In the genomic region with DNA sequence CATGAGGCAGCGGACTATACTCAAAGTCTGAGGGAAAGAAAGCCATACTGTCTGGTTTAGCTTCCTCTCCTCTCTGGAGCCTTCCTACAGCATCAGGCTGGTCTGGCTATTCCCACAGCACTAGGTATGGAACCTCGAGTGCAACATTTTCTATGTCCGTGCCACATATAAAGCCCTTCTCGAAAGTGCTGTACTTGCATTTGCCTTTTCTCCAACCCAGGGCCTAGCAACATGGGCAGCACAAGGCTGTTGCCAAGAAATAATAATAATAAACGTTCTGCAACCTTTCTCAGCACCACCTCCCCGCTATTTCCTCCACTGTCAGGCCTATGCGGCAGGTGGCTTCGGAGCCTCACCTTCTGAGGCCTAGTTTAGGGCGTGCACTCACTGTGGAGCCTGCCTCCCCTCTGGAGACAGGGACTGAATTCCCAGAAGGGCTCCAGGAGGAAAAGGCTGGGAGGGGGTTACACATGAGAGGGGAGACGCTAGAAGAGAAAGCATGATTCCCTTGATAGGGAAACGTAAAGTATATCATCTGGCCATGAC, we compare ENCODE assay signal across 8 cellular contexts. TPM values are rescaled to one million over a fixed set of nuclear protein-coding genes. Genes with fewer than 3 reads are reported as not detected.
DNase-seq lines count a peak whose midpoint lies in the region; ATAC-seq and TF ChIP-seq lines count a peak whose summit lies in the region.

No MANE protein-coding gene starts in this region.

- H3K4me2 ChIP-seq in SU-DHL-6 (ENCODE audit: low read depth, low read length, poor library complexity, severe bottlenecking), result peak overlapping the region; percentile 74
- H3K4me2 ChIP-seq in trophoblast cell (ENCODE audit: low read length), result peak overlapping the region; percentile 64

- no peak for TF ChIP-seq CTCF in SU-DHL-6 (IDR thresholded peaks at IDR 0.05; ENCODE audit: insufficient read depth, low read length, poor library complexity, severe bottlenecking)

- peak overlapping the region; percentile 94 for H4K91ac ChIP-seq in trophoblast cell (ENCODE audit: low read depth, low read length)

- H3K27ac ChIP-seq in SU-DHL-6 (ENCODE audit: low read depth, low read length), result peak overlapping the region; percentile 52; the same call in 1 of the 2 replicates
- no peak overlapping the region for H3K27ac ChIP-seq in trophoblast cell (ENCODE audit: low read depth, low read length)

- no CpG with 5 or more reads among the region's 11 CpGs for WGBS in trophoblast cell (ENCODE audit: extremely low coverage, insufficient coverage, insufficient read length)

- H3K9ac ChIP-seq in SU-DHL-6 (ENCODE audit: low read length) (peak overlapping the region; percentile 92), trophoblast cell (ENCODE audit: low read length) (peak overlapping the region; percentile 89)

- peak; percentile 20 for DNase-seq in activated CD4-positive, alpha-beta T cell treated with anti-CD3 and anti-CD28 coated beads for 48 hours
- no peak for DNase-seq in activated CD4-positive, alpha-beta T cell treated with anti-CD3 and anti-CD28 coated beads, Interleukin-2, amount 50 U/mL, for 48 hours
- DNase-seq in fibroblast of peridontal ligament (ENCODE audit: extremely low read depth) (peak; percentile 21), trophoblast cell (no peak), KBM-7 (no peak), COR-L47 (lab: John Stamatoyannopoulos, UW) (no peak)

- peaks cover 20% of the 10 kb centered on the region; the same call in 1 of the 2 replicates for H4K20me1 ChIP-seq in SU-DHL-6 (ENCODE audit: low read depth, low read length)

- no peaks in the 10 kb centered on the region for H3F3A ChIP-seq in SU-DHL-6 (ENCODE audit: insufficient read depth)

- H3K4ac ChIP-seq in trophoblast cell (ENCODE audit: low read depth, low read length), result peak overlapping the region; percentile 71

- H3K9me3 ChIP-seq in SU-DHL-6 (ENCODE audit: insufficient read depth, low read length) (no peaks in the 10 kb centered on the region), trophoblast cell (ENCODE audit: insufficient read depth, low read depth, low read length) (no peaks in the 10 kb centered on the region)

- H4K12ac ChIP-seq in trophoblast cell (ENCODE audit: low read depth, low read length), result peak overlapping the region; percentile 91

- H3K27me3 ChIP-seq in SU-DHL-6 (ENCODE audit: low read length) (no peaks in the 10 kb centered on the region), trophoblast cell (ENCODE audit: insufficient read depth, low read length) (no peaks in the 10 kb centered on the region)

- peak overlapping the region; percentile 91 for H3K18ac ChIP-seq in trophoblast cell (ENCODE audit: low read length)

- peak overlapping the region; percentile 93 for H4K8ac ChIP-seq in trophoblast cell (ENCODE audit: low read depth, low read length)

- peaks cover 9 to 10% of the 10 kb centered on the region in 2 experiments for H3K4me1 ChIP-seq in trophoblast cell (ENCODE audit: control insufficient read depth in 1 of 2, insufficient read depth in 2 of 2, low read length in 2 of 2)

- H3K36me3 ChIP-seq in SU-DHL-6 (ENCODE audit: low read length), result peaks cover 33% of the 10 kb centered on the region
- peaks cover 20 to 27% of the 10 kb centered on the region in 2 experiments for H3K36me3 ChIP-seq in trophoblast cell (ENCODE audit: control insufficient read depth in 1 of 2, insufficient read depth in 2 of 2, low read length in 2 of 2)

- peak overlapping the region; percentile 90 for H3K14ac ChIP-seq in trophoblast cell (ENCODE audit: low read length)

- H3K79me2 ChIP-seq in SU-DHL-6 (ENCODE audit: insufficient read depth, low read length) (peaks cover 34% of the 10 kb centered on the region), trophoblast cell (ENCODE audit: control insufficient read depth, insufficient read depth, low read length, poor library complexity) (peaks cover 8% of the 10 kb centered on the region)

- peak; percentile 14 for ATAC-seq in HG03103 (IDR thresholded peaks at IDR 0.05; ENCODE audit: low read depth, unreplicated experiment)

- no peaks in the 10 kb centered on the region for H3K9me2 ChIP-seq in SU-DHL-6 (replicated peaks; ENCODE audit: insufficient read depth, low read length)

- in situ Hi-C loops in KBM-7 (cut with MboI; ENCODE audit: low pct_unique_long_range_greater_than_20kb, low sequenced_read_pairs), result no loop called here

- H3K23ac ChIP-seq in trophoblast cell (ENCODE audit: low read length), result no peak overlapping the region

- no peak overlapping the region for H2AK5ac ChIP-seq in trophoblast cell (ENCODE audit: low read length)

- peak overlapping the region; percentile 49 for H2BK5ac ChIP-seq in trophoblast cell (ENCODE audit: low read depth, low read length, poor library complexity)

- peak overlapping the region; percentile 56 for H2BK120ac ChIP-seq in trophoblast cell (ENCODE audit: insufficient read depth, low read length, poor library complexity)

- H2BK12ac ChIP-seq in trophoblast cell (ENCODE audit: low read length), result no peak overlapping the region

- peak overlapping the region; percentile 70 for H3K4me3 ChIP-seq in SU-DHL-6 (ENCODE audit: insufficient read depth, low read length, poor library complexity, severe bottlenecking)
- peak overlapping the region; percentile 86 for H3K4me3 ChIP-seq in trophoblast cell (ENCODE audit: low read depth, low read length)

- H3K79me1 ChIP-seq in trophoblast cell (ENCODE audit: low read length), result peaks cover 4% of the 10 kb centered on the region

- H2AFZ ChIP-seq in SU-DHL-6 (ENCODE audit: low read depth, low read length, severe bottlenecking) (no peak overlapping the region), trophoblast cell (ENCODE audit: insufficient read depth, low read length, poor library complexity) (peak overlapping the region; percentile 87)

RNA-seq across cellular contexts. Expression of gene MED10, which starts 0.7 kb away (rescaled TPM):
- 55.1 and 57.1 TPM in 2 replicates for polyA plus RNA-seq in trophoblast cell (2013)

Comparison
In these comparisons a context has a peak if more than half of its experiments do, and no peak if none do; other contexts are left out.
1. DNase-seq: peak in activated CD4-positive, alpha-beta T cell treated with anti-CD3 and anti-CD28 coated beads for 48 hours (single experiment) and fibroblast of peridontal ligament (single experiment); none in activated CD4-positive, alpha-beta T cell treated with anti-CD3 and anti-CD28 coated beads, Interleukin-2, amount 50 U/mL, for 48 hours (0 of 2), trophoblast cell (0 of 2), KBM-7 (single experiment) and COR-L47 (single experiment).